ENCODE assay signal across 19 cellular contexts in genomic region chr15:68706256-68706655, GRCh38.
"Had no signal": no experiment of that assay in that cellular context is flagged by ENCODE, and none has a peak within 500 bp of the region (broad histone marks: within the 10 kb centered on the region; RNA-seq: fewer than 3 reads in every experiment).

No MANE protein-coding gene starts in this region.

- H3K4me2 ChIP-seq: hepatocyte, smooth muscle cell had no signal

- H3K36me3 ChIP-seq: breast epithelium, thoracic aorta had no signal

- H3K79me2 ChIP-seq: hepatocyte had no signal

- ATAC-seq: activated T-cell treated with anti-CD3 and anti-CD28 coated beads, Interleukin-2, amount 50 U/mL, for 4 hours; sciatic nerve had no signal

- H3K27ac Mint-ChIP-seq: activated naive CD8-positive, alpha-beta T cell treated with anti-CD3 and anti-CD28 coated beads for 36 hours; memory B cell had no signal

- H2AFZ ChIP-seq: hepatocyte had no signal

- H3K9me3 Mint-ChIP-seq: activated naive CD8-positive, alpha-beta T cell treated with anti-CD3 and anti-CD28 coated beads for 36 hours; activated T-cell treated with anti-CD3 and anti-CD28 coated beads, Interleukin-2, amount 50 U/mL, for 4 hours; memory B cell had no signal

- DNase-seq: activated CD4-positive, alpha-beta T cell treated with anti-CD3 and anti-CD28 coated beads for 4 hours; activated CD4-positive, alpha-beta T cell treated with anti-CD3 and anti-CD28 coated beads, Interleukin-2, amount 50 U/mL, for 48 hours; activated CD4-positive, CD25-positive, alpha-beta regulatory T cell; activated CD8-positive, alpha-beta memory T cell treated with anti-CD3 and anti-CD28 coated beads, Interleukin-2, amount 50 U/mL, for 48 hours; activated naive CD4-positive, alpha-beta T cell treated with Interleukin-2 at 50 U/mL for 16 hours; activated naive CD8-positive, alpha-beta T cell treated with anti-CD3 and anti-CD28 coated beads for 36 hours; activated T-cell treated with anti-CD3 and anti-CD28 coated beads, Interleukin-2, amount 50 U/mL, for 4 hours; cortex of kidney; foreskin melanocyte; stimulated activated CD4-positive, alpha-beta T cell treated with anti-CD3 and anti-CD28 coated beads, Interleukin-2, amount 100 ng/mL, for 48 hours; stimulated activated CD8-positive, alpha-beta memory T cell treated with anti-CD3 and anti-CD28 coated beads, Interleukin-4, amount 100 ng/mL, for 48 hours; stimulated activated naive CD4-positive, alpha-beta T cell; upper lobe of left lung had no signal

- H3K4me3 Mint-ChIP-seq: activated naive CD8-positive, alpha-beta T cell treated with anti-CD3 and anti-CD28 coated beads for 36 hours; activated T-cell treated with anti-CD3 and anti-CD28 coated beads, Interleukin-2, amount 50 U/mL, for 4 hours; memory B cell had no signal

- H3K27ac ChIP-seq: breast epithelium, hepatocyte, thoracic aorta had no signal

- H3K9me3 ChIP-seq: breast epithelium, thoracic aorta, upper lobe of left lung had no signal

- H3K4me3 ChIP-seq: breast epithelium, hepatocyte, smooth muscle cell, thoracic aorta, upper lobe of left lung had no signal

- H3K36me3 Mint-ChIP-seq: activated naive CD8-positive, alpha-beta T cell treated with anti-CD3 and anti-CD28 coated beads for 36 hours; memory B cell had no signal

- H3K27me3 ChIP-seq: breast epithelium, hepatocyte, upper lobe of left lung had no signal

- H3K4me1 ChIP-seq: breast epithelium had no signal

- H3K4me1 Mint-ChIP-seq: activated naive CD8-positive, alpha-beta T cell treated with anti-CD3 and anti-CD28 coated beads for 36 hours; memory B cell had no signal
